ENCODE assay signal across 1 cellular context in the genomic region with DNA sequence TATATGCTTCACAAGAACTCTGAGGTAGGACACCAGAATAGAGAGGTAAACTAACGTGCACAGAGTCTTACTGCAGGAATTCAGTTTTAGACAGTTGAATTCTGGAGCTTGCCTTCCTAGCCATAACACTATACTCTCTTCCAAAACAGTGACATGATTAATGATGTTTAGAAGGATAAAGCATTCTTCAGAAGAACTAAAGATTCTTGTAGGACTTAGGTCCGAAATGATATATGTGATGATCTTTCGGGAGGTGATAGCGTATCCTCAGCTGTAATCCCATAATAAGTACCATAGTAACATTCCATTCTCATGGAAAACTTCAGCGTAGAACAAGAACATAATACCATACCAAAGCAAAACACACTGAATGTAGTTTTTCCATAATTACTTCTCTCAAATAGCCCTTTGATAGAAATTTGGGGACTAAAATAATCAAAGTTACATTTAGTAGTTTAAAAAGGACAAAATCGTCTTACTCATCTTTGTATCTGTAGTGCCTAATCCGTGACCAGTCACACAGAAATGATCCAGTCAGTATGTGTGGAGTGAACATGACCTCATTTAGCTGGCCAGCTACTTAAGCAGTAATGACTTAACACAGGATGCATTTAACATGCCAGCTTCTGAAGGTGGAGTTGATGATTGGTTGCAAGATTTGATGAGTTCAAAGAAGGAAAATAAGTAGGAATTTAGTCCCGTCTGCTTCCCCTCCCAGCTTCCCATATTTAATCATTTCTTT.
TF ChIP-seq lines count a peak whose summit lies in the region.

No MANE protein-coding gene starts in this region.

TF ChIP-seq in H1, 55 proteins besides CTCF, POLR2A, EP300 and RAD21:
- TF ChIP-seq TAF1 (IDR thresholded peaks at IDR 0.05; ENCODE audit: low read depth, low read length) (no peak), TAF7 (optimal IDR thresholded peaks at IDR 0.05; ENCODE audit: borderline replicate concordance, low read depth, low read length) (no peak), HDAC6 (IDR thresholded peaks at IDR 0.05; ENCODE audit: low read depth, low read length) (no peak), SIX5 (IDR thresholded peaks at IDR 0.05; ENCODE audit: low read depth, low read length) (no peak), SIN3A (conservative IDR thresholded peaks at IDR 0.05 in 1 of 2, IDR thresholded peaks at IDR 0.05 in 1 of 2; ENCODE audit: low read depth in 1 of 2, low read length in 2 of 2) (no peak)
